9 cellular contexts compared by ENCODE assay signal in the genomic region with DNA sequence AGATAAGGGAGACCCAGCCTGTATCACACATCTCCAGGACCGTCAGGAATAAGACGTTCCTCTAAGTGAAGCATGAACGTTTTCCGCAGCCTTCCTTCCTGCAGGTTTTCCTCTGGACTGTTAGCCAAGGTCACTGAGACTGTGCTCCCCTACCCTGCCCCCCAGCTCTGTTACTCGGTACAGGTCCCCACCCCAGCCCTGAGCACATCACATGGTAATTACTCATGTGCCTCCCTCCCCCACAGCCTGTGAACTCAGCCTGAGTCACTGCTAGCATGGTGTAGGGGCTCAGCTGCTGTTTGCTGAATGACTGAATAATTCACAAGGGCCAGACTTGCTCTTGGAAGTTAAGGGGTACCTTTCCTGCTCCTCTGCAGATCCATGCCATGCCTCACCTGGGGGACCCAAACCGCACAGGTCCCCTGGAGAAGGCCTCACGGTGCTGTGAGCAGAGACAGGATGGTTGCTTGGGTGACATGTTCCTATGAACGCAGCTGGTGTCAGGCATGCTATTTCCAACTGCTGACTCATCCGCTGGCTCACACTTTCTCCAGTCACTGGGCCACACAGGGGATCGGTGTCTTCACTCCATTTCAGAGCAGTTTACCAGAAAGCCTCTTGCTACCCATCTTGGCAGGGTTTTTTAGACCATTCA.
DNase-seq lines count a peak whose midpoint lies in the region; ATAC-seq lines count a peak whose summit lies in the region.
"Had no signal": no experiment of that assay in that cellular context is flagged by ENCODE, and none has a peak within 500 bp of the region (broad histone marks: within the 10 kb centered on the region; RNA-seq: fewer than 3 reads in every experiment).

No MANE protein-coding gene starts in this region.

- intact Hi-C loops in activated CD4-positive, alpha-beta T cell treated with anti-CD3 and anti-CD28 coated beads for 36 hours (cut with DNase I, micrococcal nuclease) = loop anchor here in 1 of 2 experiments (1.0 kb wide), 2 partner anchors 18 to 26 kb away; no protein-coding TSS in a partner anchor

- H3K4me3 Mint-ChIP-seq in activated CD4-positive, alpha-beta T cell treated with anti-CD3 and anti-CD28 coated beads for 36 hours = peak overlapping the region; percentile 7
- H3K4me3 Mint-ChIP-seq: IgD-negative memory B cell had no signal

- H3K4ac ChIP-seq in mesendoderm (ENCODE audit: low read depth, low read length) = no peak overlapping the region

- H3K23ac ChIP-seq in mesendoderm (ENCODE audit: low read length) = no peak overlapping the region

- no peaks in the 10 kb centered on the region for H3K79me2 ChIP-seq in mesendoderm (ENCODE audit: control insufficient read depth, insufficient read depth, low read length)

- peak overlapping the region; percentile 73 for H3K27ac ChIP-seq in HUES48 (ENCODE audit: low read depth, low read length)
- no peak overlapping the region for H3K27ac ChIP-seq in mesendoderm (ENCODE audit: low read depth, low read length)

- DNase-seq in DMS53 (lab: John Stamatoyannopoulos, UW) (peak; percentile 88), dedifferentiated amniotic fluid mesenchymal stem cell (ENCODE audit: extremely low spot score) (peak; percentile 81), mesendoderm (peak; percentile 91), DMS79 (lab: John Stamatoyannopoulos, UW) (no peak), D341Med (ENCODE audit: low spot score) (no peak)
- DNase-seq in activated CD4-positive, alpha-beta T cell treated with anti-CD3 and anti-CD28 coated beads for 36 hours = peak; percentile 89
- DNase-seq in stimulated activated CD8-positive, alpha-beta memory T cell treated with anti-CD3 and anti-CD28 coated beads, Interleukin-15, amount 100 ng/mL, for 48 hours (ENCODE audit: low read depth in 2 of 2) = peak; percentile 62 to 73

- ATAC-seq in activated CD4-positive, alpha-beta T cell treated with anti-CD3 and anti-CD28 coated beads for 36 hours = peak; percentile 96

- H3K18ac ChIP-seq in mesendoderm (ENCODE audit: low read length) = no peak overlapping the region

- H3K27me3 Mint-ChIP-seq in activated CD4-positive, alpha-beta T cell treated with anti-CD3 and anti-CD28 coated beads for 36 hours = peaks cover 2% of the 10 kb centered on the region

- H2BK15ac ChIP-seq in mesendoderm (replicated peaks; ENCODE audit: low read depth) = no peak overlapping the region

- H2BK5ac ChIP-seq in mesendoderm (ENCODE audit: low read length) = peak overlapping the region; percentile 22

- H3K4me2 ChIP-seq in mesendoderm (ENCODE audit: low read length) = no peak overlapping the region

- POLR2A ChIA-PET in activated CD4-positive, alpha-beta T cell treated with anti-CD3 and anti-CD28 coated beads for 36 hours (lab: Charles Lee) = interaction anchor here (0.5 to 1.3 kb wide), 3 partner anchors 37 to 1580 kb away, joined by 3 to 7 read pairs (median 4); no protein-coding TSS in a partner anchor

- no peak overlapping the region for H2BK120ac ChIP-seq in mesendoderm (ENCODE audit: low read depth, low read length)

- H3K9me3 Mint-ChIP-seq in activated CD4-positive, alpha-beta T cell treated with anti-CD3 and anti-CD28 coated beads for 36 hours (ENCODE audit: low read depth) = no peaks in the 10 kb centered on the region
- H3K9me3 Mint-ChIP-seq: IgD-negative memory B cell had no signal

- no peak overlapping the region for H2AK5ac ChIP-seq in mesendoderm (ENCODE audit: low read length)

- no peaks in the 10 kb centered on the region for H3K9me3 ChIP-seq in HUES48 (ENCODE audit: control insufficient read depth, insufficient read depth, low read length)

- no peaks in the 10 kb centered on the region for H3K36me3 Mint-ChIP-seq in activated CD4-positive, alpha-beta T cell treated with anti-CD3 and anti-CD28 coated beads for 36 hours (ENCODE audit: low read depth)
- H3K36me3 Mint-ChIP-seq: IgD-negative memory B cell had no signal

- no peak overlapping the region for H4K8ac ChIP-seq in mesendoderm (ENCODE audit: low read depth, low read length)

- H3K4me1 Mint-ChIP-seq in activated CD4-positive, alpha-beta T cell treated with anti-CD3 and anti-CD28 coated beads for 36 hours = peaks cover 45% of the 10 kb centered on the region

- H3K4me3 ChIP-seq in HUES48 (ENCODE audit: low read depth, low read length) (no peak overlapping the region), mesendoderm (ENCODE audit: low read length) (no peak overlapping the region)

- H3K9ac ChIP-seq in HUES48 (ENCODE audit: low read depth, low read length) (no peak overlapping the region), mesendoderm (ENCODE audit: low read length) (no peak overlapping the region)

- H4K5ac ChIP-seq in mesendoderm (ENCODE audit: low read length) = no peak overlapping the region

- H3K27me3 ChIP-seq in HUES48 (ENCODE audit: control insufficient read depth, insufficient read depth, low read length) = no peaks in the 10 kb centered on the region
- no peaks in the 10 kb centered on the region for H3K27me3 ChIP-seq in mesendoderm (ENCODE audit: insufficient read depth, low read length, poor library complexity)

- 0 out of 2 replicates have a peak, but pooled peaks cover 5% of the 10 kb centered on the region for H3K4me1 ChIP-seq in HUES48 (ENCODE audit: control insufficient read depth, insufficient read depth, low read length)
- peaks cover 2% of the 10 kb centered on the region for H3K4me1 ChIP-seq in mesendoderm (ENCODE audit: control insufficient read depth, low read depth, low read length)

- H3K36me3 ChIP-seq in HUES48 (ENCODE audit: control insufficient read depth, insufficient read depth, low read length) = no peaks in the 10 kb centered on the region
- H3K36me3 ChIP-seq in mesendoderm (ENCODE audit: control insufficient read depth, insufficient read depth, low read length) = no peaks in the 10 kb centered on the region

- H3K79me1 ChIP-seq in mesendoderm (ENCODE audit: low read length) = no peaks in the 10 kb centered on the region

- WGBS in mesendoderm (ENCODE audit: extremely low coverage, insufficient coverage, low lambda C conversion rate) = no CpG with 5 or more reads among the region's 10 CpGs

- H3K56ac ChIP-seq in mesendoderm (ENCODE audit: low read length) = peak overlapping the region; percentile 25

- peak overlapping the region; percentile 82 for H3K27ac Mint-ChIP-seq in activated CD4-positive, alpha-beta T cell treated with anti-CD3 and anti-CD28 coated beads for 36 hours
- H3K27ac Mint-ChIP-seq: IgD-negative memory B cell had no signal

- CTCF ChIA-PET in activated CD4-positive, alpha-beta T cell treated with anti-CD3 and anti-CD28 coated beads for 36 hours (lab: Charles Lee) = interaction anchor here (0.5 to 7.2 kb wide), 5 partner anchors 10 to 1740 kb away, joined by 3 to 55 read pairs (median 4); no protein-coding TSS in a partner anchor

Comparison
In these comparisons a context has a peak if more than half of its experiments do, and no peak if none do; other contexts are left out.
1. DNase-seq: peak in DMS53 (single experiment), activated CD4-positive, alpha-beta T cell treated with anti-CD3 and anti-CD28 coated beads for 36 hours (single experiment), dedifferentiated amniotic fluid mesenchymal stem cell (single experiment), mesendoderm (single experiment) and stimulated activated CD8-positive, alpha-beta memory T cell treated with anti-CD3 and anti-CD28 coated beads, Interleukin-15, amount 100 ng/mL, for 48 hours (2 of 2); none in DMS79 (single experiment) and D341Med (single experiment).